ENCODE assay signal across 16 cellular contexts in genomic region chr1:27451346-27451745, GRCh38. TPM values are rescaled to one million over a fixed set of nuclear protein-coding genes. Genes with fewer than 3 reads are reported as not detected.
DNase-seq lines count a peak whose midpoint lies in the region; ATAC-seq and TF ChIP-seq lines count a peak whose summit lies in the region.
"Had no signal": no experiment of that assay in that cellular context is flagged by ENCODE, and none has a peak within 500 bp of the region (broad histone marks: within the 10 kb centered on the region; RNA-seq: fewer than 3 reads in every experiment).

No MANE protein-coding gene starts in this region.

- POLR2A ChIA-PET in OCI-LY7 (lab: Charles Lee) = interaction anchor here (0.5 to 1.3 kb wide), 7 partner anchors 12 to 168 kb away, joined by 3 to 5 read pairs (median 3); no protein-coding TSS in a partner anchor

- no peak overlapping the region for H3K9ac ChIP-seq in mammary epithelial cell (ENCODE audit: insufficient read depth, low read length)
- H3K9ac ChIP-seq: KMS-11 had no signal

- H3K4me1 ChIP-seq in breast epithelium (peaks cover 0 to 6% of the 10 kb centered on the region in 2 donors), mammary epithelial cell (ENCODE audit: insufficient read depth, low read length) (peaks cover 13% of the 10 kb centered on the region), OCI-LY7 (ENCODE audit: insufficient read depth, low read length, poor library complexity, severe bottlenecking) (peaks cover 39% of the 10 kb centered on the region), spleen (peaks cover 14 to 99% (median 62%) of the 10 kb centered on the region in 6 donors)

- no peaks in the 10 kb centered on the region for H3K27me3 ChIP-seq in breast epithelium
- H3K27me3 ChIP-seq in mammary epithelial cell (ENCODE audit: insufficient read depth, low read length) = no peaks in the 10 kb centered on the region
- H3K27me3 ChIP-seq in spleen (replicated peaks in 1 of 7) = no peaks in the 10 kb centered on the region
- H3K27me3 ChIP-seq: right atrium auricular region had no signal

- no peak overlapping the region for H2AFZ ChIP-seq in mammary epithelial cell (ENCODE audit: low read depth, low read length)
- no peak overlapping the region for H2AFZ ChIP-seq in OCI-LY7 (ENCODE audit: low read length)
- H2AFZ ChIP-seq: PC-9 had no signal

- CTCF ChIA-PET in mammary epithelial cell (lab: Charles Lee; ENCODE audit: low non-redundant PET) = no interaction called here
- CTCF ChIA-PET in OCI-LY7 (lab: Charles Lee; ENCODE audit: unreplicated experiment) = interaction anchor here (0.6 kb wide), 1 partner anchor 48 kb away, joined by 3 read pairs; no protein-coding TSS in a partner anchor

- dilution Hi-C loops in mammary epithelial cell (cut with HindIII; ENCODE audit: low sequenced_read_pairs) = no loop called here

- H3K79me2 ChIP-seq in mammary epithelial cell (ENCODE audit: insufficient read depth, low read length) (peaks cover 95% of the 10 kb centered on the region), OCI-LY7 (ENCODE audit: insufficient read depth, low read depth, low read length) (peaks cover 65% of the 10 kb centered on the region)

- H4K20me1 ChIP-seq in mammary epithelial cell (ENCODE audit: insufficient read depth, low read length) (no peaks in the 10 kb centered on the region), OCI-LY7 (ENCODE audit: insufficient read depth, low read length) (no peaks in the 10 kb centered on the region)

- TF ChIP-seq POLR2A in breast epithelium (IDR thresholded peaks at IDR 0.05) = no peak
- no peak for TF ChIP-seq POLR2A in spleen (IDR thresholded peaks at IDR 0.05)

- H3K9me2 ChIP-seq in OCI-LY7 (ENCODE audit: insufficient read depth, low read length) = no peaks in the 10 kb centered on the region

- intact Hi-C loops in breast epithelium (cut with DNase I; ENCODE audit: low total_unique reads) (no loop called here), mammary epithelial cell (cut with micrococcal nuclease) (no loop called here), OCI-LY7 (cut with micrococcal nuclease; ENCODE audit: unreplicated experiment) (no loop called here), spleen (cut with DNase I; ENCODE audit: low total_unique reads) (no loop called here)

- TF ChIP-seq CTCF in breast epithelium (IDR thresholded peaks at IDR 0.05) (no peak), mammary epithelial cell (conservative IDR thresholded peaks at IDR 0.05 in 1 of 2, IDR thresholded peaks at IDR 0.05 in 1 of 2; ENCODE audit: extremely low read depth in 1 of 2, insufficient read depth in 1 of 2, low read depth in 1 of 2, low read length in 2 of 2) (no peak), OCI-LY7 (conservative IDR thresholded peaks at IDR 0.05; ENCODE audit: low read length) (no peak), spleen (IDR thresholded peaks at IDR 0.05 in 8 of 11, conservative IDR thresholded peaks at IDR 0.05 in 3 of 11) (no peak)

- H3K4me3 ChIP-seq in breast epithelium (no peak overlapping the region), mammary epithelial cell (replicated peaks in 1 of 3; ENCODE audit: insufficient read depth in 1 of 3, low read depth in 2 of 3, low read length in 3 of 3) (no peak overlapping the region), OCI-LY7 (ENCODE audit: low read depth, low read length, poor library complexity, severe bottlenecking) (no peak overlapping the region), spleen (no peak overlapping the region)
- H3K4me3 ChIP-seq: PC-9, right atrium auricular region had no signal

- WGBS in mammary epithelial cell (ENCODE audit: low coverage, missing lambda C conversion rate) = 100% methylated on average over 1 of the region's 1 CpG
- whole genome bisulfite sequencing in spleen, 5 donors = 15 to 64% (median 46%) methylated on average over 1 of the region's 1 CpG

- no TSS peak for BruUV-seq in mammary epithelial cell (replicated peaks; lab: Mats Ljungman, UMichigan)
- no TSS peak for BruUV-seq in OCI-LY7 (replicated peaks; lab: Mats Ljungman, UMichigan)

- H3K4me2 ChIP-seq in mammary epithelial cell (ENCODE audit: insufficient read depth, low read depth, low read length) (no peak overlapping the region), OCI-LY7 (ENCODE audit: low read length) (peak overlapping the region; percentile 14; the same call in 1 of the 2 replicates)
- H3K4me2 ChIP-seq: KMS-11, PC-9 had no signal

- H3K9me3 ChIP-seq in breast epithelium (no peaks in the 10 kb centered on the region), mammary epithelial cell (replicated peaks; ENCODE audit: insufficient read depth, low read length) (no peaks in the 10 kb centered on the region), OCI-LY7 (ENCODE audit: low read length) (no peaks in the 10 kb centered on the region), spleen (no peaks in the 10 kb centered on the region)
- H3K9me3 ChIP-seq: right atrium auricular region had no signal

- ATAC-seq in HG02884 (IDR thresholded peaks at IDR 0.05; ENCODE audit: unreplicated experiment) = no peak
- ATAC-seq in HG02588 (IDR thresholded peaks at IDR 0.05; ENCODE audit: unreplicated experiment) = no peak
- no peak for ATAC-seq in HG03457 (IDR thresholded peaks at IDR 0.05; ENCODE audit: unreplicated experiment)
- ATAC-seq: SK-N-SH treated with all-trans-retinoic acid at 6 μM for 48 hours had no signal

- H3K27ac ChIP-seq in breast epithelium (peak overlapping the region; percentile 15 to 19), mammary epithelial cell (ENCODE audit: insufficient read depth, low read depth, low read length) (no peak overlapping the region), OCI-LY7 (ENCODE audit: low read depth, low read length, poor library complexity, severe bottlenecking) (peak overlapping the region; percentile 37), spleen (peak overlapping the region in 5 of 8 donors; percentile 25 to 63 (median 37))
- H3K27ac ChIP-seq: KMS-11, PC-9, right atrium auricular region had no signal

- DNase-seq in breast epithelium (ENCODE audit: low spot score in 2 of 2) (no peak), mammary epithelial cell (no peak), OCI-LY7 (ENCODE audit: low spot score) (peak; percentile 29), foreskin melanocyte (peak; percentile 46), spleen (no peak)
- DNase-seq: activated CD4-positive, CD25-positive, alpha-beta regulatory T cell; effector CD8-positive, alpha-beta T cell; foreskin fibroblast; NCI-H1417 treated with DMSO at 0.1 percent for 48 hours; PC-9 had no signal

- H3K36me3 ChIP-seq in breast epithelium (no peaks in the 10 kb centered on the region), mammary epithelial cell (ENCODE audit: insufficient read depth, low read length) (peaks cover 3% of the 10 kb centered on the region), OCI-LY7 (ENCODE audit: insufficient read depth, low read length) (peaks cover 23% of the 10 kb centered on the region), spleen (peaks cover 0 to 36% (median 9%) of the 10 kb centered on the region in 6 donors)

- in situ Hi-C loops in mammary epithelial cell (cut with MboI; ENCODE audit: low sequenced_read_pairs in 2 of 2) = no loop called here

RNA-seq across cellular contexts. Expression of gene WASF2, which starts 38.6 kb away (rescaled TPM):
- total RNA-seq in breast epithelium (10 to 100 TPM; 41.6 to 93.5 (median 43.2) TPM), mammary epithelial cell (100 to 1,000 TPM in 1 of 2 donors, 10 to 100 TPM in 1; 32.2 to 138 TPM), OCI-LY7 (2022) (106 and 110 TPM in 2 replicates), spleen (100 to 1,000 TPM in 4 of 7 donors, 10 to 100 TPM in 3; 92.1 to 196 (median 129) TPM)
- polyA plus RNA-seq in mammary epithelial cell (58.1 TPM), spleen (10 to 100 TPM; 17.2 to 36.8 (median 23.5) TPM)
- polyA minus RNA-seq in mammary epithelial cell = 246 TPM
- total RNA-seq in OCI-LY7 (2014; rRNA removed; shearing (Covaris generic)) = 25.1 and 26.9 TPM in 2 replicates

RNA-seq across cellular contexts. Expression of gene GPR3, which starts 58.9 kb away (rescaled TPM):
- under 1 TPM in 2 of 3 donors, not detected in 1; 0.16 to 0.66 TPM for total RNA-seq in breast epithelium
- 1 to 10 TPM in 1 of 2 donors, under 1 TPM in 1; 0.50 to 2.3 TPM for total RNA-seq in mammary epithelial cell
- 3.1 TPM for polyA plus RNA-seq in mammary epithelial cell
- polyA minus RNA-seq in mammary epithelial cell = not detected
- total RNA-seq in OCI-LY7 (2014; rRNA removed; shearing (Covaris generic)) = 0.21 and 0.32 TPM in 2 replicates
- 0.22 and 0.25 TPM in 2 replicates for total RNA-seq in OCI-LY7 (2022)
- under 1 TPM in 3 of 7 donors, not detected in 4; 0.17 to 0.40 (median 0.28) TPM for total RNA-seq in spleen
- polyA plus RNA-seq in spleen = under 1 TPM; 0.05 to 0.15 (median 0.10) TPM

Comparison
In these comparisons a context has a peak if more than half of its experiments do, and no peak if none do; other contexts are left out.
1. DNase-seq: peak in OCI-LY7 (single experiment) and foreskin melanocyte (single experiment); none in breast epithelium (0 of 2), mammary epithelial cell (single experiment) and spleen (single experiment).